ENCODE assay signal across 29 cellular contexts in genomic region chr20:19259182-19259591, GRCh38. TPM values are rescaled to one million over a fixed set of nuclear protein-coding genes. Genes with fewer than 3 reads are reported as not detected.
"Had no signal": no experiment of that assay in that cellular context is flagged by ENCODE, and none has a peak within 500 bp of the region (broad histone marks: within the 10 kb centered on the region; RNA-seq: fewer than 3 reads in every experiment).

No MANE protein-coding gene starts in this region.

- H3K27ac ChIP-seq: adrenal gland, ascending aorta, brain microvascular endothelial cell, esophagus muscularis mucosa, left lung, neutrophil, ovary, prostate gland, right atrium auricular region, suprapubic skin, transverse colon had no signal

- H3K9me3 Mint-ChIP-seq: activated B cell treated with CpG ODN at 0.5 μM for 24 hours; activated T-cell treated with anti-CD3 and anti-CD28 coated beads, Interleukin-2, amount 50 U/mL, for 4 hours; activated T-helper 2 cell treated with anti-CD3 and anti-CD28 coated beads, Interferon-gamma antibody, Interleukin-2, Interleukin-4, amounts not matched to agents 10 μg/mL and 5 μg/mL and 100 μg/mL, durations not matched to agents 14 hours and 24 hours and 36 hours; effector memory CD8-positive, alpha-beta T cell; naive thymus-derived CD8-positive, alpha-beta T cell; stimulated activated naive CD8-positive, alpha-beta T cell treated with anti-CD3 and anti-CD28 coated beads, Interleukin-15, amount 100 ng/mL, for 72 hours had no signal

- H3K27ac Mint-ChIP-seq: activated B cell treated with CpG ODN at 0.5 μM for 24 hours; activated CD4-positive, alpha-beta T cell treated with anti-CD3 and anti-CD28 coated beads for 36 hours; activated naive CD8-positive, alpha-beta T cell; activated T-helper 2 cell treated with anti-CD3 and anti-CD28 coated beads, Interferon-gamma antibody, Interleukin-2, Interleukin-4, amounts not matched to agents 10 μg/mL and 5 μg/mL and 100 μg/mL, durations not matched to agents 14 hours and 24 hours and 36 hours; effector memory CD8-positive, alpha-beta T cell; naive thymus-derived CD8-positive, alpha-beta T cell; stimulated activated naive CD8-positive, alpha-beta T cell treated with anti-CD3 and anti-CD28 coated beads, Interleukin-15, amount 100 ng/mL, for 72 hours had no signal

- H3K36me3 Mint-ChIP-seq: activated naive CD8-positive, alpha-beta T cell; naive thymus-derived CD8-positive, alpha-beta T cell had no signal

- H3K4me1 Mint-ChIP-seq: activated B cell treated with CpG ODN at 0.5 μM for 24 hours; activated CD4-positive, alpha-beta T cell treated with anti-CD3 and anti-CD28 coated beads for 36 hours; stimulated activated naive CD8-positive, alpha-beta T cell treated with anti-CD3 and anti-CD28 coated beads, Interleukin-15, amount 100 ng/mL, for 72 hours had no signal

- DNase-seq: activated B cell treated with CpG ODN at 0.5 μM for 24 hours; activated CD4-positive, alpha-beta T cell treated with anti-CD3 and anti-CD28 coated beads for 36 hours; activated CD4-positive, alpha-beta T cell treated with anti-CD3 and anti-CD28 coated beads, Interleukin-2, amount 50 U/mL, for 48 hours; activated CD8-positive, alpha-beta memory T cell treated with anti-CD3 and anti-CD28 coated beads, Interleukin-2, amount 50 U/mL, for 48 hours; activated naive CD4-positive, alpha-beta T cell; activated T-cell treated with anti-CD3 and anti-CD28 coated beads, Interleukin-2, amount 50 U/mL, for 4 hours; brain microvascular endothelial cell; caudate nucleus; effector memory CD8-positive, alpha-beta T cell; hippocampal formation; kidney glomerular epithelial cell; left lung; naive thymus-derived CD8-positive, alpha-beta T cell; ovary; stimulated activated CD4-positive, alpha-beta T cell treated with anti-CD3 and anti-CD28 coated beads, Interleukin-12 subunit alpha, Interleukin-12 subunit beta, amount 100 ng/mL, for 4 hours; stimulated activated naive CD8-positive, alpha-beta T cell treated with anti-CD3 and anti-CD28 coated beads, Interleukin-15, amount 100 ng/mL, for 72 hours; T-helper 1 cell; transverse colon had no signal

- H3K9me3 ChIP-seq: adrenal gland, ascending aorta, esophagus muscularis mucosa, left lung, neutrophil, ovary, prostate gland, right atrium auricular region, suprapubic skin, transverse colon had no signal

- ATAC-seq: activated CD4-positive, alpha-beta T cell treated with anti-CD3 and anti-CD28 coated beads for 36 hours; activated T-cell treated with anti-CD3 and anti-CD28 coated beads, Interleukin-2, amount 50 U/mL, for 4 hours; effector memory CD8-positive, alpha-beta T cell; left lung; naive thymus-derived CD8-positive, alpha-beta T cell; stimulated activated naive CD8-positive, alpha-beta T cell treated with anti-CD3 and anti-CD28 coated beads, Interleukin-15, amount 100 ng/mL, for 72 hours had no signal

- H3K27me3 Mint-ChIP-seq: activated B cell treated with CpG ODN at 0.5 μM for 24 hours; activated CD4-positive, alpha-beta T cell treated with anti-CD3 and anti-CD28 coated beads for 36 hours; stimulated activated naive CD8-positive, alpha-beta T cell treated with anti-CD3 and anti-CD28 coated beads, Interleukin-15, amount 100 ng/mL, for 72 hours had no signal

- H3K4me3 ChIP-seq: adrenal gland, ascending aorta, esophagus muscularis mucosa, left lung, lung, ovary, prostate gland, right atrium auricular region, suprapubic skin, transverse colon had no signal

- H3K27me3 ChIP-seq: adrenal gland, ascending aorta, brain microvascular endothelial cell, esophagus muscularis mucosa, left lung, neutrophil, ovary, right atrium auricular region, suprapubic skin, transverse colon had no signal

- H3K36me3 ChIP-seq: adrenal gland, ascending aorta, brain microvascular endothelial cell, esophagus muscularis mucosa, left lung, neutrophil, ovary, prostate gland, right atrium auricular region, suprapubic skin, transverse colon had no signal

- H3K4me3 Mint-ChIP-seq: activated B cell treated with CpG ODN at 0.5 μM for 24 hours; activated CD4-positive, alpha-beta T cell treated with anti-CD3 and anti-CD28 coated beads for 36 hours; activated naive CD8-positive, alpha-beta T cell; activated T-cell treated with anti-CD3 and anti-CD28 coated beads, Interleukin-2, amount 50 U/mL, for 4 hours; effector memory CD8-positive, alpha-beta T cell; naive thymus-derived CD8-positive, alpha-beta T cell; stimulated activated naive CD8-positive, alpha-beta T cell treated with anti-CD3 and anti-CD28 coated beads, Interleukin-15, amount 100 ng/mL, for 72 hours had no signal

- H3K4me1 ChIP-seq: prostate gland had no signal

RNA-seq across cellular contexts. Expression of gene SLC24A3, which starts 46.7 kb away (rescaled TPM):
- total RNA-seq: activated B cell treated with CpG ODN at 0.5 μM for 24 hours; activated CD4-positive, alpha-beta T cell treated with anti-CD3 and anti-CD28 coated beads for 36 hours; activated CD8-positive, alpha-beta memory T cell treated with anti-CD3 and anti-CD28 coated beads for 36 hours; activated T-helper 2 cell treated with anti-CD3 and anti-CD28 coated beads, Interferon-gamma antibody, Interleukin-2, Interleukin-4, amounts not matched to agents 10 μg/mL and 5 μg/mL and 100 μg/mL, durations not matched to agents 14 hours and 24 hours and 36 hours; naive thymus-derived CD8-positive, alpha-beta T cell had no signal
- polyA plus RNA-seq: naive thymus-derived CD8-positive, alpha-beta T cell had no signal
